Comparison of ENCODE assay signal across 18 cellular contexts in genomic region chr6:157326979-157327378, GRCh38. TPM values are rescaled to one million over a fixed set of nuclear protein-coding genes. Genes with fewer than 3 reads are reported as not detected.
A peak's percentile ranks its signal among the peaks of the same experiment; 100 is the strongest.
DNase-seq lines count a peak whose midpoint lies in the region; ATAC-seq, FAIRE-seq and TF ChIP-seq lines count a peak whose summit lies in the region.
"Had no signal": no experiment of that assay in that cellular context is flagged by ENCODE, and none has a peak within 500 bp of the region (broad histone marks: within the 10 kb centered on the region; RNA-seq: fewer than 3 reads in every experiment).

No MANE protein-coding gene starts in this region.

- H3K36me3 ChIP-seq in SK-N-SH (replicated peaks in 1 of 2; ENCODE audit: control insufficient read depth in 1 of 2, insufficient read depth in 2 of 2, low read length in 1 of 2) (no peaks in the 10 kb centered on the region), astrocyte (ENCODE audit: insufficient read depth, low read length) (no peaks in the 10 kb centered on the region), parathyroid adenoma (ENCODE audit: control insufficient read depth, insufficient read depth, low read length) (no peaks in the 10 kb centered on the region), OCI-LY7 (ENCODE audit: insufficient read depth, low read length) (no peaks in the 10 kb centered on the region)

- H3K9me2 ChIP-seq in SK-N-SH (no peaks in the 10 kb centered on the region), OCI-LY7 (ENCODE audit: insufficient read depth, low read length) (no peaks in the 10 kb centered on the region)

- peak overlapping the region; percentile 66 for H2AFZ ChIP-seq in SK-N-SH (ENCODE audit: low read depth)
- no peak overlapping the region for H2AFZ ChIP-seq in astrocyte (ENCODE audit: low read depth, low read length)
- H2AFZ ChIP-seq in parathyroid adenoma: peak overlapping the region; percentile 30
- no peak overlapping the region for H2AFZ ChIP-seq in OCI-LY7 (ENCODE audit: low read length)

- no peak for TF ChIP-seq EP300 in SK-N-SH (IDR thresholded peaks at IDR 0.05; ENCODE audit: borderline replicate concordance in 1 of 2, low read depth in 1 of 2, low read length in 1 of 2)

- ATAC-seq in SK-N-SH treated with all-trans-retinoic acid at 6 μM for 48 hours: no peak
- peak; percentile 23 for ATAC-seq in HG02981 (IDR thresholded peaks at IDR 0.05; ENCODE audit: unreplicated experiment)
- ATAC-seq in HG02623 (IDR thresholded peaks at IDR 0.05; ENCODE audit: unreplicated experiment): no peak
- ATAC-seq: CD8-positive, alpha-beta T cell had no signal

- H3K4me1 ChIP-seq in SK-N-SH (ENCODE audit: control insufficient read depth in 1 of 2, insufficient read depth in 2 of 2, low read depth in 1 of 2, low read length in 1 of 2): peaks cover 8 to 23% of the 10 kb centered on the region in 2 experiments
- H3K4me1 ChIP-seq in astrocyte (ENCODE audit: insufficient read depth, low read length): peaks cover 29% of the 10 kb centered on the region
- no peaks in the 10 kb centered on the region for H3K4me1 ChIP-seq in parathyroid adenoma
- H3K4me1 ChIP-seq in OCI-LY7 (ENCODE audit: insufficient read depth, low read length, poor library complexity, severe bottlenecking): peaks cover 14% of the 10 kb centered on the region

- H3K27ac ChIP-seq in SK-N-SH (ENCODE audit: low read depth in 2 of 2, low read length in 1 of 2) (peak overlapping the region in 1 of 2 experiments; percentile 69; a peak in 2 of 4 replicates), astrocyte (ENCODE audit: low read depth, low read length) (no peak overlapping the region), parathyroid adenoma (no peak overlapping the region), OCI-LY7 (ENCODE audit: low read depth, low read length, poor library complexity, severe bottlenecking) (no peak overlapping the region)
- H3K27ac ChIP-seq: 22Rv1, stomach had no signal

- H3K27me3 Mint-ChIP-seq in astrocyte (ENCODE audit: low read depth, unreplicated experiment): peaks cover 4% of the 10 kb centered on the region

- H3K9me3 ChIP-seq in SK-N-SH: no peaks in the 10 kb centered on the region
- H3K9me3 ChIP-seq in astrocyte (ENCODE audit: insufficient read depth, low read depth, low read length): no peaks in the 10 kb centered on the region
- no peaks in the 10 kb centered on the region for H3K9me3 ChIP-seq in parathyroid adenoma (ENCODE audit: control insufficient read depth, low read length)
- no peaks in the 10 kb centered on the region for H3K9me3 ChIP-seq in OCI-LY7 (ENCODE audit: low read length)
- H3K9me3 ChIP-seq: stomach had no signal

- no peaks in the 10 kb centered on the region for H4K20me1 ChIP-seq in SK-N-SH (ENCODE audit: insufficient read depth)
- H4K20me1 ChIP-seq in astrocyte (ENCODE audit: insufficient read depth, low read length): no peaks in the 10 kb centered on the region
- H4K20me1 ChIP-seq in OCI-LY7 (ENCODE audit: insufficient read depth, low read length): no peaks in the 10 kb centered on the region

- peaks cover 10% of the 10 kb centered on the region for H3K79me2 ChIP-seq in SK-N-SH (ENCODE audit: insufficient read depth)
- peaks cover 9% of the 10 kb centered on the region for H3K79me2 ChIP-seq in astrocyte (ENCODE audit: insufficient read depth, low read length)
- H3K79me2 ChIP-seq in parathyroid adenoma: no peaks in the 10 kb centered on the region
- peaks cover 9% of the 10 kb centered on the region for H3K79me2 ChIP-seq in OCI-LY7 (ENCODE audit: insufficient read depth, low read depth, low read length)

- WGBS in SK-N-SH (ENCODE audit: low lambda C conversion rate): 58% methylated on average over 6 of the region's 6 CpGs

- TF ChIP-seq CTCF in SK-N-SH (IDR thresholded peaks at IDR 0.05) (no peak), astrocyte (IDR thresholded peaks at IDR 0.05; ENCODE audit: insufficient read depth, low read depth, low read length) (no peak), parathyroid adenoma (IDR thresholded peaks at IDR 0.05) (no peak), OCI-LY7 (conservative IDR thresholded peaks at IDR 0.05; ENCODE audit: low read length) (no peak)

- peaks cover 20% of the 10 kb centered on the region for H3K4me1 Mint-ChIP-seq in astrocyte (ENCODE audit: low read depth, unreplicated experiment)

- H3K4me3 ChIP-seq in SK-N-SH (ENCODE audit: low read depth in 2 of 2, low read length in 1 of 2): no peak overlapping the region
- H3K4me3 ChIP-seq in astrocyte (ENCODE audit: insufficient read depth, low read depth, low read length): no peak overlapping the region
- H3K4me3 ChIP-seq in parathyroid adenoma (ENCODE audit: low read depth, low read length): no peak overlapping the region
- no peak overlapping the region for H3K4me3 ChIP-seq in OCI-LY7 (ENCODE audit: low read depth, low read length, poor library complexity, severe bottlenecking)
- H3K4me3 ChIP-seq: stomach had no signal

- intact Hi-C loops in OCI-LY7 (cut with micrococcal nuclease; ENCODE audit: unreplicated experiment): loop anchor here (10.0 kb wide), 1 partner anchor 438 kb away; no protein-coding TSS in a partner anchor

- CTCF ChIA-PET in SK-N-SH (lab: Yijun Ruan, JAX): interaction anchor here (0.8 kb wide), 1 partner anchor 12 kb away, joined by 3 read pairs; no protein-coding TSS in a partner anchor
- CTCF ChIA-PET in OCI-LY7 (lab: Charles Lee; ENCODE audit: unreplicated experiment): no interaction called here

- peak overlapping the region; percentile 1; the same call in 1 of the 2 replicates for H3K4me2 ChIP-seq in SK-N-SH
- no peak overlapping the region for H3K4me2 ChIP-seq in astrocyte (ENCODE audit: low read length)
- peak overlapping the region; percentile 47 for H3K4me2 ChIP-seq in parathyroid adenoma (ENCODE audit: low read length)
- no peak overlapping the region for H3K4me2 ChIP-seq in OCI-LY7 (ENCODE audit: low read length)

- no peaks in the 10 kb centered on the region for H3K9me3 Mint-ChIP-seq in astrocyte (ENCODE audit: unreplicated experiment)
- H3K9me3 Mint-ChIP-seq: CD8-positive, alpha-beta T cell; T-helper 1 cell treated with Interleukin-12 subunit alpha and Interleukin-12 subunit beta and Interleukin-4 antibody, amounts not matched to agents 30 μg/mL and 1 μg/mL, for 36 hours had no signal

- no peaks in the 10 kb centered on the region for H3K27me3 ChIP-seq in SK-N-SH (ENCODE audit: insufficient read depth)
- peaks cover 2% of the 10 kb centered on the region for H3K27me3 ChIP-seq in astrocyte (ENCODE audit: insufficient read depth, low read length)
- no peaks in the 10 kb centered on the region for H3K27me3 ChIP-seq in parathyroid adenoma (ENCODE audit: control insufficient read depth, insufficient read depth, low read length)
- H3K27me3 ChIP-seq: stomach had no signal

- DNase-seq in SK-N-SH (no peak), astrocyte (ENCODE audit: low read depth) (peak; percentile 74), OCI-LY7 (ENCODE audit: low spot score) (no peak)
- no peak for DNase-seq in effector CD8-positive, alpha-beta T cell (lab: John Stamatoyannopoulos, UW)
- DNase-seq: activated CD4-positive, alpha-beta T cell treated with anti-CD3 and anti-CD28 coated beads, Interleukin-2, amount 50 U/mL, for 1 hour; activated gamma-delta T cell; CD8-positive, alpha-beta T cell; central memory CD4-positive, alpha-beta T cell; NCI-H1694 treated with DMSO at 0.1 percent for 48 hours; NCI-H774; stomach had no signal

- no peaks in the 10 kb centered on the region for H3K36me3 Mint-ChIP-seq in astrocyte (ENCODE audit: low read depth, unreplicated experiment)

- no peak overlapping the region for H3K4me3 Mint-ChIP-seq in astrocyte (ENCODE audit: unreplicated experiment)
- H3K4me3 Mint-ChIP-seq: CD8-positive, alpha-beta T cell; T-helper 1 cell treated with Interleukin-12 subunit alpha and Interleukin-12 subunit beta and Interleukin-4 antibody, amounts not matched to agents 30 μg/mL and 1 μg/mL, for 36 hours had no signal

- no TSS peak for BruUV-seq in OCI-LY7 (replicated peaks; lab: Mats Ljungman, UMichigan)

- POLR2A ChIA-PET in SK-N-SH (lab: Yijun Ruan, JAX): no interaction called here
- POLR2A ChIA-PET in OCI-LY7 (lab: Charles Lee): interaction anchor here (0.5 to 1.0 kb wide), 5 partner anchors 26 to 626 kb away, joined by 3 to 4 read pairs (median 4); no protein-coding TSS in a partner anchor

- no peak overlapping the region for H3K9ac ChIP-seq in SK-N-SH
- H3K9ac ChIP-seq in astrocyte (ENCODE audit: low read length): no peak overlapping the region
- H3K9ac ChIP-seq in parathyroid adenoma: no peak overlapping the region

- no peak overlapping the region for H3K27ac Mint-ChIP-seq in astrocyte (ENCODE audit: unreplicated experiment)
- H3K27ac Mint-ChIP-seq: CD8-positive, alpha-beta T cell; T-helper 1 cell treated with Interleukin-12 subunit alpha and Interleukin-12 subunit beta and Interleukin-4 antibody, amounts not matched to agents 30 μg/mL and 1 μg/mL, for 36 hours had no signal

- peaks cover 25% of the 10 kb centered on the region for H3F3A ChIP-seq in SK-N-SH (replicated peaks; ENCODE audit: insufficient read depth)

- TF ChIP-seq RAD21 in SK-N-SH (IDR thresholded peaks at IDR 0.05; ENCODE audit: low read length): no peak

- no peak for FAIRE-seq in astrocyte (lab: Jason Lieb, UNC)
- FAIRE-seq: frontal cortex had no signal

TF ChIP-seq in SK-N-SH treated with all-trans-retinoic acid at 6 μM for 48 hours, 23 proteins besides CTCF, POLR2A, EP300 and RAD21 (continues in another document):
- no peak for TF ChIP-seq PPARA (CRISPR knock-in tag; IDR thresholded peaks at IDR 0.05; ENCODE audit: borderline replicate concordance)

RNA-seq across cellular contexts. Expression of gene TMEM242, which starts 3.7 kb away (rescaled TPM):
- 7.4 and 8.3 TPM in 2 replicates for polyA plus RNA-seq in SK-N-SH (2012; rRNA removed)
- polyA plus RNA-seq in SK-N-SH (2012; cell fraction: cytosol; rRNA removed): 8.5 and 11.2 TPM in 2 replicates
- 3.7 and 5.4 TPM in 2 replicates for polyA plus RNA-seq in SK-N-SH (2012; cell fraction: nucleus; rRNA removed)
- total RNA-seq in astrocyte (9.0 and 9.7 TPM in 2 replicates), OCI-LY7 (2022) (9.2 and 10.4 TPM in 2 replicates)
- 4.5 and 8.2 TPM in 2 replicates for total RNA-seq in OCI-LY7 (2014; rRNA removed; shearing (Covaris generic))

RNA-seq across cellular contexts. Expression of gene ZDHHC14, which starts 54.0 kb away (rescaled TPM):
- polyA plus RNA-seq in SK-N-SH (2012; rRNA removed): 5.4 TPM in 2 replicates
- 3.5 and 4.2 TPM in 2 replicates for polyA plus RNA-seq in SK-N-SH (2012; cell fraction: cytosol; rRNA removed)
- 8.2 and 9.1 TPM in 2 replicates for polyA plus RNA-seq in SK-N-SH (2012; cell fraction: nucleus; rRNA removed)
- 6.8 and 7.2 TPM in 2 replicates for total RNA-seq in astrocyte
- 0.41 and 0.69 TPM in 2 replicates for total RNA-seq in OCI-LY7 (2014; rRNA removed; shearing (Covaris generic))
- total RNA-seq in OCI-LY7 (2022): 3.0 and 3.2 TPM in 2 replicates

Comparison
In these comparisons a context has a peak if more than half of its experiments do, and no peak if none do; other contexts are left out.
1. H2AFZ ChIP-seq: peak in SK-N-SH (single experiment) and parathyroid adenoma (single experiment); none in astrocyte (single experiment) and OCI-LY7 (single experiment).
2. H3K4me2 ChIP-seq: peak in SK-N-SH (single experiment) and parathyroid adenoma (single experiment); none in astrocyte (single experiment) and OCI-LY7 (single experiment).